31 cellular contexts compared by ENCODE assay signal in the genomic region with DNA sequence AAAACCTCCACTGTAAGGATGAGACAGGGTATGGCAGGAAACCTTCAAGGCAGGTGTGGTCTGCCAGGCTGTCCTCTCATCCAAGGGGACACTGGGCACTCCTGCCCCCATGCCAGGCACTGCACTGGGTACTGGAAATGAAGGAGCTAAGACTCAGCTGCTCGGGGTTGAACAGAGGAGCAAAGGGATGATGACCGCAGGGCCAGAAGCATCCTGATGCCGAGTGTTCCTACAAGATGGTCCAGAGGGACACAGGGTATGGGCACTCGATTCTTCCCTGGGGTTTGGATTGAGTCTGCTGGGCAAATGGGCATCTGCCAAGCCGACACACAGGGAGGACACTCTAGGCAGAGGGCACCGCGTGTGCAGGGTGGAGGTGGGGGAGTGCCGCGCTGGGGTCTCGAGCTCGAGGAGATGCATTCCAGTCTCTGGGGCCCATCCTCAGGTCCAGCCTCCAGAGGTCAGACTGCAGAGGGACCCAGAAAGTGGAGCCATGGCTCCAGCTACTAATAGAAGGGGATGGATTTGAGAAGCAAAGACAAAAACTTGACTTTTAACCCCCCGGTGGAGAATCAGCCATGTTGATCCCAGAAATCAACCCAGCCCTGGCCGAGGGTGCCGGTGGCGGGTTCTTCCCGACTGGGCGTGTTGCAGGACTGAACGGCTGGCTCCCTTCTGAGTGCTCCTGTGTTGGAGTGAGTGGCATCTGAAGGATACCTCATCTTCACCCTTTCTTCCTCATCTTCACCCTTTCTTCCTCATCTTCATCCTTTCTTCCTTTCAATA.
"Had no signal": no experiment of that assay in that cellular context is flagged by ENCODE, and none has a peak within 500 bp of the region (broad histone marks: within the 10 kb centered on the region; RNA-seq: fewer than 3 reads in every experiment).

No MANE protein-coding gene starts in this region.

- H3K36me3 ChIP-seq: ascending aorta, breast epithelium, cardiac muscle cell, gastrocnemius medialis had no signal

- DNase-seq: activated CD4-positive, alpha-beta memory T cell treated with anti-CD3 and anti-CD28 coated beads for 36 hours; activated CD4-positive, alpha-beta T cell treated with anti-CD3 and anti-CD28 coated beads for 36 hours; activated CD4-positive, alpha-beta T cell treated with anti-CD3 and anti-CD28 coated beads, Interleukin-2, amount 10 ng/mL, durations not matched to agents 24 days and 14 days; activated CD4-positive, CD25-positive, alpha-beta regulatory T cell; activated CD4-positive, CD25-positive, alpha-beta regulatory T cell treated with anti-CD3 and anti-CD28 coated beads, Interleukin-2, amount 50 U/mL, for 72 hours; activated CD8-positive, alpha-beta memory T cell treated with anti-CD3 and anti-CD28 coated beads, Interleukin-2, amount 10 ng/mL, durations not matched to agents 7 days and 5 days; activated CD8-positive, alpha-beta memory T cell treated with anti-CD3 and anti-CD28 coated beads, Interleukin-2, amount 50 U/mL, for 4 hours; activated CD8-positive, alpha-beta T cell treated with anti-CD3 and anti-CD28 coated beads, Interleukin-2, amount 10 ng/mL, durations not matched to agents 7 days and 5 days; activated gamma-delta T cell; activated naive CD4-positive, alpha-beta T cell; activated naive CD4-positive, alpha-beta T cell treated with anti-CD3 and anti-CD28 coated beads, Interleukin-2, amount 10 ng/mL, durations not matched to agents 7 days and 5 days; activated naive CD8-positive, alpha-beta T cell treated with anti-CD3 and anti-CD28 coated beads, Interleukin-2, amount 10 ng/mL, durations not matched to agents 7 days and 5 days; activated T-cell treated with anti-CD3 and anti-CD28 coated beads, Interleukin-2, amount 50 U/mL, for 24 hours; activated T-cell treated with anti-CD3 and anti-CD28 coated beads, Interleukin-2, amount 50 U/mL, for 72 hours; central memory CD4-positive, alpha-beta T cell; cerebellar nuclear complex; effector memory CD4-positive, alpha-beta T cell; endodermal cell; erythroblast; foreskin keratinocyte; gastrocnemius medialis; T-helper 2 cell had no signal

- H3K27ac Mint-ChIP-seq: activated CD4-positive, alpha-beta memory T cell treated with anti-CD3 and anti-CD28 coated beads for 36 hours; activated CD4-positive, alpha-beta T cell treated with anti-CD3 and anti-CD28 coated beads for 36 hours; activated CD4-positive, alpha-beta T cell treated with anti-CD3 and anti-CD28 coated beads, Interleukin-2, amount 10 ng/mL, durations not matched to agents 24 days and 14 days; activated CD8-positive, alpha-beta memory T cell treated with anti-CD3 and anti-CD28 coated beads, Interleukin-2, amount 10 ng/mL, durations not matched to agents 7 days and 5 days; activated CD8-positive, alpha-beta T cell treated with anti-CD3 and anti-CD28 coated beads, Interleukin-2, amount 10 ng/mL, durations not matched to agents 7 days and 5 days; activated naive CD4-positive, alpha-beta T cell treated with anti-CD3 and anti-CD28 coated beads, Interleukin-2, amount 10 ng/mL, durations not matched to agents 7 days and 5 days; activated naive CD4-positive, alpha-beta T cell treated with anti-CD3 and anti-CD28 coated beads, Interleukin-2, amount 50 U/mL, for 72 hours; activated naive CD8-positive, alpha-beta T cell treated with anti-CD3 and anti-CD28 coated beads, Interleukin-2, amount 10 ng/mL, durations not matched to agents 7 days and 5 days; activated T-cell treated with anti-CD3 and anti-CD28 coated beads, Interleukin-2, amount 50 U/mL, for 24 hours; activated T-cell treated with anti-CD3 and anti-CD28 coated beads, Interleukin-2, amount 50 U/mL, for 72 hours; dendritic cell treated with granulocyte-macrophage colony-stimulating factor and Interleukin-4, amounts not matched to agents 40 ng/mL and 50 ng/mL, for 4 days; endodermal cell had no signal

- H3K4me3 ChIP-seq: ascending aorta, breast epithelium, cardiac muscle cell, coronary artery, dorsolateral prefrontal cortex, esophagus muscularis mucosa, gastrocnemius medialis had no signal

- H3K36me3 Mint-ChIP-seq: activated CD4-positive, alpha-beta memory T cell treated with anti-CD3 and anti-CD28 coated beads for 36 hours; activated CD8-positive, alpha-beta memory T cell treated with anti-CD3 and anti-CD28 coated beads, Interleukin-2, amount 10 ng/mL, durations not matched to agents 7 days and 5 days; activated naive CD4-positive, alpha-beta T cell treated with anti-CD3 and anti-CD28 coated beads, Interleukin-2, amount 10 ng/mL, durations not matched to agents 7 days and 5 days; activated naive CD4-positive, alpha-beta T cell treated with anti-CD3 and anti-CD28 coated beads, Interleukin-2, amount 50 U/mL, for 72 hours; activated naive CD8-positive, alpha-beta T cell treated with anti-CD3 and anti-CD28 coated beads, Interleukin-2, amount 10 ng/mL, durations not matched to agents 7 days and 5 days; brain had no signal

- H3K27ac ChIP-seq: ascending aorta, breast epithelium, cardiac muscle cell, coronary artery, esophagus muscularis mucosa, foreskin keratinocyte, gastrocnemius medialis had no signal

- H3K4me1 ChIP-seq: ascending aorta, foreskin keratinocyte, gastrocnemius medialis had no signal

- H3K9me3 Mint-ChIP-seq: activated CD4-positive, alpha-beta memory T cell treated with anti-CD3 and anti-CD28 coated beads for 36 hours; activated CD4-positive, alpha-beta T cell treated with anti-CD3 and anti-CD28 coated beads, Interleukin-2, amount 10 ng/mL, durations not matched to agents 24 days and 14 days; activated naive CD4-positive, alpha-beta T cell treated with anti-CD3 and anti-CD28 coated beads, Interleukin-2, amount 10 ng/mL, durations not matched to agents 7 days and 5 days; activated naive CD4-positive, alpha-beta T cell treated with anti-CD3 and anti-CD28 coated beads, Interleukin-2, amount 50 U/mL, for 72 hours; activated naive CD8-positive, alpha-beta T cell treated with anti-CD3 and anti-CD28 coated beads, Interleukin-2, amount 10 ng/mL, durations not matched to agents 7 days and 5 days; activated T-cell treated with anti-CD3 and anti-CD28 coated beads, Interleukin-2, amount 50 U/mL, for 24 hours; activated T-cell treated with anti-CD3 and anti-CD28 coated beads, Interleukin-2, amount 50 U/mL, for 72 hours; brain; dendritic cell treated with granulocyte-macrophage colony-stimulating factor and Interleukin-4, amounts not matched to agents 40 ng/mL and 50 ng/mL, for 4 days; endodermal cell had no signal

- ATAC-seq: activated CD4-positive, alpha-beta T cell treated with anti-CD3 and anti-CD28 coated beads for 36 hours; activated CD8-positive, alpha-beta memory T cell treated with anti-CD3 and anti-CD28 coated beads, Interleukin-2, amount 10 ng/mL, durations not matched to agents 7 days and 5 days; activated CD8-positive, alpha-beta T cell treated with anti-CD3 and anti-CD28 coated beads, Interleukin-2, amount 10 ng/mL, durations not matched to agents 7 days and 5 days; activated naive CD4-positive, alpha-beta T cell treated with anti-CD3 and anti-CD28 coated beads, Interleukin-2, amount 50 U/mL, for 72 hours; activated T-cell treated with anti-CD3 and anti-CD28 coated beads, Interleukin-2, amount 50 U/mL, for 72 hours; foreskin keratinocyte; gastrocnemius medialis had no signal

- H3K27me3 ChIP-seq: ascending aorta, breast epithelium, cardiac muscle cell, dorsolateral prefrontal cortex, esophagus muscularis mucosa had no signal

- H3K9me3 ChIP-seq: ascending aorta, breast epithelium, esophagus muscularis mucosa, gastrocnemius medialis had no signal

- H3K4me1 Mint-ChIP-seq: activated CD4-positive, alpha-beta T cell treated with anti-CD3 and anti-CD28 coated beads for 36 hours; activated CD4-positive, alpha-beta T cell treated with anti-CD3 and anti-CD28 coated beads, Interleukin-2, amount 10 ng/mL, durations not matched to agents 24 days and 14 days; activated CD8-positive, alpha-beta memory T cell treated with anti-CD3 and anti-CD28 coated beads, Interleukin-2, amount 10 ng/mL, durations not matched to agents 7 days and 5 days; activated naive CD4-positive, alpha-beta T cell treated with anti-CD3 and anti-CD28 coated beads, Interleukin-2, amount 10 ng/mL, durations not matched to agents 7 days and 5 days; activated naive CD8-positive, alpha-beta T cell treated with anti-CD3 and anti-CD28 coated beads, Interleukin-2, amount 10 ng/mL, durations not matched to agents 7 days and 5 days; endodermal cell had no signal

- H3K27me3 Mint-ChIP-seq: activated CD4-positive, alpha-beta T cell treated with anti-CD3 and anti-CD28 coated beads, Interleukin-2, amount 10 ng/mL, durations not matched to agents 24 days and 14 days; activated CD8-positive, alpha-beta memory T cell treated with anti-CD3 and anti-CD28 coated beads, Interleukin-2, amount 10 ng/mL, durations not matched to agents 7 days and 5 days; activated naive CD8-positive, alpha-beta T cell treated with anti-CD3 and anti-CD28 coated beads, Interleukin-2, amount 10 ng/mL, durations not matched to agents 7 days and 5 days had no signal

- H3K4me3 Mint-ChIP-seq: activated CD4-positive, alpha-beta memory T cell treated with anti-CD3 and anti-CD28 coated beads for 36 hours; activated CD4-positive, alpha-beta T cell treated with anti-CD3 and anti-CD28 coated beads for 36 hours; activated CD4-positive, alpha-beta T cell treated with anti-CD3 and anti-CD28 coated beads, Interleukin-2, amount 10 ng/mL, durations not matched to agents 24 days and 14 days; activated CD8-positive, alpha-beta memory T cell treated with anti-CD3 and anti-CD28 coated beads, Interleukin-2, amount 10 ng/mL, durations not matched to agents 7 days and 5 days; activated CD8-positive, alpha-beta T cell treated with anti-CD3 and anti-CD28 coated beads, Interleukin-2, amount 10 ng/mL, durations not matched to agents 7 days and 5 days; activated naive CD4-positive, alpha-beta T cell treated with anti-CD3 and anti-CD28 coated beads, Interleukin-2, amount 10 ng/mL, durations not matched to agents 7 days and 5 days; activated naive CD8-positive, alpha-beta T cell treated with anti-CD3 and anti-CD28 coated beads, Interleukin-2, amount 10 ng/mL, durations not matched to agents 7 days and 5 days; activated T-cell treated with anti-CD3 and anti-CD28 coated beads, Interleukin-2, amount 50 U/mL, for 24 hours; activated T-cell treated with anti-CD3 and anti-CD28 coated beads, Interleukin-2, amount 50 U/mL, for 72 hours; brain; dendritic cell treated with granulocyte-macrophage colony-stimulating factor and Interleukin-4, amounts not matched to agents 40 ng/mL and 50 ng/mL, for 4 days; endodermal cell had no signal
